Comparison of ENCODE assay signal across 15 cellular contexts in the genomic region with DNA sequence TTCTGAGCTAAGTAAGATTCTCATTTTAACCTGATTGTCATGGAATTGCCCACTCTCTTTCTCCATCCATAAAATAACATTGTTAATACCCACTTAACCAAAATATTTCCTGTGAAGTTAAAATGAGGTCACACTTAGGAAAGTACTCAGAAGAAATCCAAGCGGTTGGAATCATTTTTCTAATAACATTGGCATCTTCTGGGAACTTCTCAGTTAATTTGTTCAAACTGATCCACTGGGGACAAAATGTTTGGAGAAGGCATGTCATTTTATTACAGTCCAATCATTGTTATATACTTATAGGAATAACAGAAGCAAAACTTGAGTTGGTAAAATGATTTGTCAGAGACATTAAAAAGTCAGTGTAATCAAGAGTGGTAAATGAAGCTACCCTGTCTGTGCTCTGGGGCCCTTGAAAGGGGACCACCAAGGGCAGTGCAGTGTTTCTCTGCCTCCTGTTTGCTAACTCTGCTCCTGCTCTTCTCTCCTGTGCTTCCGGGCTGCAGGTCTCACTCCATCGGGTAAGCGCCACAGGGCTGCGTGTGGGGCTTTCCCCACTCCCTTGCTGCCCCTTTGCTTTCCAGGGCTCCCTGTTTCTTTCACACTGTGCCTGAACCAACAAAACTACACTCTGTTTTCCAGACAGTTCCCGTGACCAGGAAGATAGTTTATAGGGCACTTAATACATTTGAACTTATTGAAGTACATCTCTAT. TPM values are rescaled to one million over a fixed set of nuclear protein-coding genes. Genes with fewer than 3 reads are reported as not detected.
A peak's percentile ranks its signal among the peaks of the same experiment; 100 is the strongest.
DNase-seq lines count a peak whose midpoint lies in the region; ATAC-seq and TF ChIP-seq lines count a peak whose summit lies in the region.
"Had no signal": no experiment of that assay in that cellular context is flagged by ENCODE, and none has a peak within 500 bp of the region (broad histone marks: within the 10 kb centered on the region; RNA-seq: fewer than 3 reads in every experiment).

No MANE protein-coding gene starts in this region.

- DNase-seq in H7 (peak; percentile 34), SK-N-DZ (ENCODE audit: low spot score) (peak; percentile 12), hepatocyte (ENCODE audit: low spot score) (no peak), sciatic nerve (ENCODE audit: low spot score) (no peak), LoVo (ENCODE audit: low spot score) (no peak), NCI-H2081 (lab: John Stamatoyannopoulos, UW) (no peak), pons (ENCODE audit: low spot score) (no peak)
- DNase-seq: activated T-cell treated with anti-CD3 and anti-CD28 coated beads for 4 hours; CD4-positive, alpha-beta T cell; gastrocnemius medialis; KBM-7; kidney; NCI-H187; small intestine had no signal

- H3K36me3 ChIP-seq in H7 (replicated peaks; ENCODE audit: control insufficient read depth, insufficient read depth, low read length) (no peaks in the 10 kb centered on the region), hepatocyte (replicated peaks; ENCODE audit: insufficient read depth, low read depth) (no peaks in the 10 kb centered on the region)

- no peaks in the 10 kb centered on the region for H3K9me3 ChIP-seq in hepatocyte (ENCODE audit: low read depth)
- H3K9me3 ChIP-seq: gastrocnemius medialis had no signal

- peak overlapping the region; percentile 12 for H3K4me2 ChIP-seq in hepatocyte

- no peaks in the 10 kb centered on the region for H3K4me1 ChIP-seq in hepatocyte (ENCODE audit: insufficient read depth)

- TF ChIP-seq CTCF in hepatocyte (IDR thresholded peaks at IDR 0.05; ENCODE audit: poor library complexity), result no peak

- intact Hi-C loops in sciatic nerve (cut with DNase I), result no loop called here

- H3K79me2 ChIP-seq in hepatocyte, result no peaks in the 10 kb centered on the region

- H3K27me3 ChIP-seq in H7 (ENCODE audit: control insufficient read depth, insufficient read depth, low read length), result no peaks in the 10 kb centered on the region
- no peaks in the 10 kb centered on the region for H3K27me3 ChIP-seq in hepatocyte
- H3K27me3 ChIP-seq: gastrocnemius medialis had no signal

- 49% methylated on average over 6 of the region's 6 CpGs for WGBS in hepatocyte (ENCODE audit: low lambda C conversion rate, missing lambda C conversion rate)

- H3K4me3 ChIP-seq in H7 (ENCODE audit: insufficient read depth, low read depth, low read length) (no peak overlapping the region), hepatocyte (no peak overlapping the region)
- H3K4me3 ChIP-seq: gastrocnemius medialis had no signal

- H3K9me2 ChIP-seq in hepatocyte (replicated peaks; ENCODE audit: insufficient read depth), result no peaks in the 10 kb centered on the region

- ATAC-seq in sciatic nerve, result peak; percentile 15
- no peak for ATAC-seq in HG03521 (IDR thresholded peaks at IDR 0.05; ENCODE audit: unreplicated experiment)
- ATAC-seq: gastrocnemius medialis had no signal

- H4K20me1 ChIP-seq in hepatocyte (ENCODE audit: insufficient read depth, poor library complexity, severe bottlenecking), result no peaks in the 10 kb centered on the region

- H2AFZ ChIP-seq in hepatocyte, result peak overlapping the region; percentile 17

- peak overlapping the region; percentile 38 for H3K27ac ChIP-seq in hepatocyte
- H3K27ac ChIP-seq: gastrocnemius medialis had no signal

RNA-seq across cellular contexts. Expression of a gene that starts 50.1 kb away (rescaled TPM):
- total RNA-seq in H7 (2014; rRNA removed; shearing (Covaris generic)), result 109 and 118 TPM in 2 replicates
- 56.7 and 84.8 TPM in 2 replicates for polyA plus RNA-seq in SK-N-DZ (2014; cell fraction: cytosol; rRNA removed)
- 46.8 and 68.4 TPM in 2 replicates for polyA plus RNA-seq in SK-N-DZ (2014; cell fraction: nucleus; rRNA removed)
- total RNA-seq in hepatocyte (70.6 and 79.8 TPM in 2 replicates), sciatic nerve (58.4 TPM)
- polyA plus RNA-seq in hepatocyte, result 109 and 110 TPM in 2 replicates

Comparison
In these comparisons a context has a peak if more than half of its experiments do, and no peak if none do; other contexts are left out.
1. DNase-seq: peak in H7 (single experiment) and SK-N-DZ (single experiment); none in hepatocyte (single experiment), sciatic nerve (single experiment), LoVo (single experiment), NCI-H2081 (0 of 2) and pons (single experiment).